8 cellular contexts compared by ENCODE assay signal in the genomic region with DNA sequence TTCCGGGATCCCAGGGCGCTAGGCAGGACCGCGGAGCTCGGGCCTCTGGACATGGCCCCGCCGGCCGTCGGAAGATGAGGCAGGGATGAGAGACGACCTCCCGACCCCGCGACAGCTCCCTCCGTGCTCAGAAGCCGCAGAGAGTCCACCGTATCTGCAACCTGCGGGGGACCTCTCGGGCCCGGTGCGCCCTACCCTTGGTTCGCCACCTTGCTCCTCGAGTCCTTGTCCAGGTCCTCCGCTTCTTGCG. TPM values are rescaled to one million over a fixed set of nuclear protein-coding genes. Genes with fewer than 3 reads are reported as not detected.
A peak's percentile ranks its signal among the peaks of the same experiment; 100 is the strongest.
DNase-seq lines count a peak whose midpoint lies in the region; ATAC-seq and TF ChIP-seq lines count a peak whose summit lies in the region.

No MANE protein-coding gene starts in this region.

- TF ChIP-seq POLR2A in prostate gland (IDR thresholded peaks at IDR 0.05), result no peak

- H3K9me3 ChIP-seq in prostate gland, result no peaks in the 10 kb centered on the region

- TF ChIP-seq CTCF in foreskin fibroblast (IDR thresholded peaks at IDR 0.05; ENCODE audit: low read depth, low read length) (no peak), prostate gland (IDR thresholded peaks at IDR 0.05) (no peak)

- intact Hi-C loops in prostate gland (cut with DNase I), result loop anchor here (10.0 kb wide), 1 partner anchor 115 kb away; no protein-coding TSS in a partner anchor

- H3K27ac ChIP-seq in prostate gland, result peak overlapping the region; percentile 92 to 96

- H3K4me3 ChIP-seq in foreskin fibroblast (ENCODE audit: low read depth in 1 of 2, low read length in 2 of 2), result peak overlapping the region; percentile 87 to 95
- H3K4me3 ChIP-seq in prostate gland, result peak overlapping the region; percentile 60 to 78

- DNase-seq in NCI-H2227 (lab: John Stamatoyannopoulos, UW; ENCODE audit: unreplicated experiment) (peak; percentile 57), NCI-H2227 treated with DMSO at 0.1 percent for 48 hours (lab: John Stamatoyannopoulos, UW) (no peak), foreskin fibroblast (peak in 1 of 2 donors; percentile 45), prostate gland (ENCODE audit: low spot score) (no peak), T1000 (lab: John Stamatoyannopoulos, UW) (no peak), kidney tubule cell (ENCODE audit: low spot score) (no peak)

- peak; percentile 37 for ATAC-seq in HG02884 (IDR thresholded peaks at IDR 0.05; ENCODE audit: unreplicated experiment)
- ATAC-seq in SK-N-SH treated with all-trans-retinoic acid at 6 μM for 48 hours, result peak; percentile 16

- H3K27me3 ChIP-seq in prostate gland (replicated peaks; ENCODE audit: insufficient read depth), result no peaks in the 10 kb centered on the region

- under 1% methylated on average over 24 of the region's 24 CpGs for WGBS in prostate gland

- peaks cover 0 to 5% of the 10 kb centered on the region in 2 donors for H3K36me3 ChIP-seq in prostate gland

- H3K4me1 ChIP-seq in prostate gland (replicated peaks), result peaks cover 24% of the 10 kb centered on the region

TF ChIP-seq in SK-N-SH treated with all-trans-retinoic acid at 6 μM for 48 hours, 23 proteins besides CTCF, POLR2A, EP300 and RAD21:
- TF ChIP-seq, protein P1, sequence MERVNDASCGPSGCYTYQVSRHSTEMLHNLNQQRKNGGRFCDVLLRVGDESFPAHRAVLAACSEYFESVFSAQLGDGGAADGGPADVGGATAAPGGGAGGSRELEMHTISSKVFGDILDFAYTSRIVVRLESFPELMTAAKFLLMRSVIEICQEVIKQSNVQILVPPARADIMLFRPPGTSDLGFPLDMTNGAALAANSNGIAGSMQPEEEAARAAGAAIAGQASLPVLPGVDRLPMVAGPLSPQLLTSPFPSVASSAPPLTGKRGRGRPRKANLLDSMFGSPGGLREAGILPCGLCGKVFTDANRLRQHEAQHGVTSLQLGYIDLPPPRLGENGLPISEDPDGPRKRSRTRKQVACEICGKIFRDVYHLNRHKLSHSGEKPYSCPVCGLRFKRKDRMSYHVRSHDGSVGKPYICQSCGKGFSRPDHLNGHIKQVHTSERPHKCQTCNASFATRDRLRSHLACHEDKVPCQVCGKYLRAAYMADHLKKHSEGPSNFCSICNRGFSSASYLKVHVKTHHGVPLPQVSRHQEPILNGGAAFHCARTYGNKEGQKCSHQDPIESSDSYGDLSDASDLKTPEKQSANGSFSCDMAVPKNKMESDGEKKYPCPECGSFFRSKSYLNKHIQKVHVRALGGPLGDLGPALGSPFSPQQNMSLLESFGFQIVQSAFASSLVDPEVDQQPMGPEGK (CRISPR knock-in tag; IDR thresholded peaks at IDR 0.05; ENCODE audit: borderline replicate concordance), result no peak
- TF ChIP-seq ZFP3 (CRISPR knock-in tag; IDR thresholded peaks at IDR 0.05) (no peak), ZNF70 (CRISPR knock-in tag; IDR thresholded peaks at IDR 0.05) (no peak), ESRRG (CRISPR knock-in tag; IDR thresholded peaks at IDR 0.05) (no peak), ISL1 (CRISPR knock-in tag; IDR thresholded peaks at IDR 0.05) (no peak), ZNF8 (CRISPR knock-in tag; IDR thresholded peaks at IDR 0.05) (no peak), ZFP30 (CRISPR knock-in tag; IDR thresholded peaks at IDR 0.05) (no peak), SNAI2 (CRISPR knock-in tag; IDR thresholded peaks at IDR 0.05) (no peak), PPARA (CRISPR knock-in tag; IDR thresholded peaks at IDR 0.05; ENCODE audit: borderline replicate concordance) (no peak), ZNF565 (CRISPR knock-in tag; conservative IDR thresholded peaks at IDR 0.05; ENCODE audit: low read depth) (no peak), TOX (CRISPR knock-in tag; IDR thresholded peaks at IDR 0.05; ENCODE audit: borderline replicate concordance) (no peak), GLIS3 (CRISPR knock-in tag; IDR thresholded peaks at IDR 0.05) (no peak), RARB (CRISPR knock-in tag; IDR thresholded peaks at IDR 0.05) (no peak)
- TF ChIP-seq, protein P2, sequence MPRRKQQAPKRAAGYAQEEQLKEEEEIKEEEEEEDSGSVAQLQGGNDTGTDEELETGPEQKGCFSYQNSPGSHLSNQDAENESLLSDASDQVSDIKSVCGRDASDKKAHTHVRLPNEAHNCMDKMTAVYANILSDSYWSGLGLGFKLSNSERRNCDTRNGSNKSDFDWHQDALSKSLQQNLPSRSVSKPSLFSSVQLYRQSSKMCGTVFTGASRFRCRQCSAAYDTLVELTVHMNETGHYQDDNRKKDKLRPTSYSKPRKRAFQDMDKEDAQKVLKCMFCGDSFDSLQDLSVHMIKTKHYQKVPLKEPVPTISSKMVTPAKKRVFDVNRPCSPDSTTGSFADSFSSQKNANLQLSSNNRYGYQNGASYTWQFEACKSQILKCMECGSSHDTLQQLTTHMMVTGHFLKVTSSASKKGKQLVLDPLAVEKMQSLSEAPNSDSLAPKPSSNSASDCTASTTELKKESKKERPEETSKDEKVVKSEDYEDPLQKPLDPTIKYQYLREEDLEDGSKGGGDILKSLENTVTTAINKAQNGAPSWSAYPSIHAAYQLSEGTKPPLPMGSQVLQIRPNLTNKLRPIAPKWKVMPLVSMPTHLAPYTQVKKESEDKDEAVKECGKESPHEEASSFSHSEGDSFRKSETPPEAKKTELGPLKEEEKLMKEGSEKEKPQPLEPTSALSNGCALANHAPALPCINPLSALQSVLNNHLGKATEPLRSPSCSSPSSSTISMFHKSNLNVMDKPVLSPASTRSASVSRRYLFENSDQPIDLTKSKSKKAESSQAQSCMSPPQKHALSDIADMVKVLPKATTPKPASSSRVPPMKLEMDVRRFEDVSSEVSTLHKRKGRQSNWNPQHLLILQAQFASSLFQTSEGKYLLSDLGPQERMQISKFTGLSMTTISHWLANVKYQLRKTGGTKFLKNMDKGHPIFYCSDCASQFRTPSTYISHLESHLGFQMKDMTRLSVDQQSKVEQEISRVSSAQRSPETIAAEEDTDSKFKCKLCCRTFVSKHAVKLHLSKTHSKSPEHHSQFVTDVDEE (CRISPR knock-in tag; IDR thresholded peaks at IDR 0.05), result no peak
- TF ChIP-seq, protein P3, sequence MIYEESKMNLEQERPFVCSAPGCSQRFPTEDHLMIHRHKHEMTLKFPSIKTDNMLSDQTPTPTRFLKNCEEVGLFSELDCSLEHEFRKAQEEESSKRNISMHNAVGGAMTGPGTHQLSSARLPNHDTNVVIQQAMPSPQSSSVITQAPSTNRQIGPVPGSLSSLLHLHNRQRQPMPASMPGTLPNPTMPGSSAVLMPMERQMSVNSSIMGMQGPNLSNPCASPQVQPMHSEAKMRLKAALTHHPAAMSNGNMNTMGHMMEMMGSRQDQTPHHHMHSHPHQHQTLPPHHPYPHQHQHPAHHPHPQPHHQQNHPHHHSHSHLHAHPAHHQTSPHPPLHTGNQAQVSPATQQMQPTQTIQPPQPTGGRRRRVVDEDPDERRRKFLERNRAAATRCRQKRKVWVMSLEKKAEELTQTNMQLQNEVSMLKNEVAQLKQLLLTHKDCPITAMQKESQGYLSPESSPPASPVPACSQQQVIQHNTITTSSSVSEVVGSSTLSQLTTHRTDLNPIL (CRISPR knock-in tag; IDR thresholded peaks at IDR 0.05; ENCODE audit: low read depth), result no peak

RNA-seq across cellular contexts. Expression of a gene that starts 0.3 kb away (rescaled TPM):
- total RNA-seq in prostate gland, result 10 to 100 TPM; 16.0 to 16.6 TPM

RNA-seq across cellular contexts. Expression of a gene that starts 0.4 kb away (rescaled TPM):
- total RNA-seq in prostate gland, result 10 to 100 TPM; 13.7 to 18.2 TPM

RNA-seq across cellular contexts. Expression of a gene that starts 6.4 kb away (rescaled TPM):
- 10 to 100 TPM in 1 of 2 donors, 1 to 10 TPM in 1; 4.8 to 10.6 TPM for total RNA-seq in prostate gland

RNA-seq across cellular contexts. Expression of a gene that starts 18.4 kb away (rescaled TPM):
- 10 to 100 TPM; 11.0 to 30.6 TPM for total RNA-seq in prostate gland
